Comparison of ENCODE assay signal across 9 cellular contexts in genomic region chr18:34866739-34867138, GRCh38.
DNase-seq lines count a peak whose midpoint lies in the region; ATAC-seq and TF ChIP-seq lines count a peak whose summit lies in the region.
"Had no signal": no experiment of that assay in that cellular context is flagged by ENCODE, and none has a peak within 500 bp of the region (broad histone marks: within the 10 kb centered on the region; RNA-seq: fewer than 3 reads in every experiment).

No MANE protein-coding gene starts in this region.

- H3K4ac ChIP-seq in trophoblast cell (ENCODE audit: low read depth, low read length), result no peak overlapping the region

- H3K4me3 ChIP-seq in LNCaP clone FGC (ENCODE audit: low read depth, low read length) (no peak overlapping the region), coronary artery (no peak overlapping the region), trophoblast cell (ENCODE audit: low read depth, low read length) (no peak overlapping the region)
- H3K4me3 ChIP-seq: BLaER1 had no signal

- H2BK12ac ChIP-seq in trophoblast cell (ENCODE audit: low read length), result no peak overlapping the region

- H3K27ac ChIP-seq in coronary artery (peak overlapping the region; percentile 73 to 89), trophoblast cell (ENCODE audit: low read depth, low read length) (no peak overlapping the region)
- H3K27ac ChIP-seq: BLaER1 had no signal

- H4K12ac ChIP-seq in trophoblast cell (ENCODE audit: low read depth, low read length), result no peak overlapping the region

- no peaks in the 10 kb centered on the region for H3K9me3 ChIP-seq in trophoblast cell (ENCODE audit: insufficient read depth, low read depth, low read length)

- peak overlapping the region; percentile 10 for H4K8ac ChIP-seq in trophoblast cell (ENCODE audit: low read depth, low read length)

- H3K79me2 ChIP-seq in trophoblast cell (ENCODE audit: control insufficient read depth, insufficient read depth, low read length, poor library complexity), result no peaks in the 10 kb centered on the region

- H2AFZ ChIP-seq in trophoblast cell (ENCODE audit: insufficient read depth, low read length, poor library complexity), result no peak overlapping the region

- no CpG with 5 or more reads among the region's 4 CpGs for WGBS in trophoblast cell (ENCODE audit: extremely low coverage, insufficient coverage, insufficient read length)

- H3K36me3 ChIP-seq in trophoblast cell (ENCODE audit: control insufficient read depth in 1 of 2, insufficient read depth in 2 of 2, low read length in 2 of 2), result no peaks in the 10 kb centered on the region
- H3K36me3 ChIP-seq: BLaER1 had no signal

- H3K23ac ChIP-seq in trophoblast cell (ENCODE audit: low read length), result no peak overlapping the region

- H4K91ac ChIP-seq in trophoblast cell (ENCODE audit: low read depth, low read length), result no peak overlapping the region

- H2AK5ac ChIP-seq in trophoblast cell (ENCODE audit: low read length), result no peak overlapping the region

- no peaks in the 10 kb centered on the region for H3K4me1 ChIP-seq in trophoblast cell (ENCODE audit: control insufficient read depth in 1 of 2, insufficient read depth in 2 of 2, low read length in 2 of 2)

- H3K18ac ChIP-seq in trophoblast cell (ENCODE audit: low read length), result no peak overlapping the region

- TF ChIP-seq CTCF in LNCaP clone FGC (IDR thresholded peaks at IDR 0.05; ENCODE audit: control insufficient read depth, extremely low read depth, insufficient read depth), result peak; percentile 45
- peak; percentile 49 for TF ChIP-seq CTCF in coronary artery (IDR thresholded peaks at IDR 0.05)

- no peak overlapping the region for H2BK120ac ChIP-seq in trophoblast cell (ENCODE audit: insufficient read depth, low read length, poor library complexity)

- H3K27me3 ChIP-seq in trophoblast cell (ENCODE audit: insufficient read depth, low read length), result no peaks in the 10 kb centered on the region
- H3K27me3 ChIP-seq: BLaER1 had no signal

- no peak overlapping the region for H3K4me2 ChIP-seq in trophoblast cell (ENCODE audit: low read length)

- H3K79me1 ChIP-seq in trophoblast cell (ENCODE audit: low read length), result no peaks in the 10 kb centered on the region

- DNase-seq in DMS53 (lab: John Stamatoyannopoulos, UW), result peak; percentile 23
- DNase-seq in DMS53 treated with DMSO at 0.1 percent for 48 hours (lab: John Stamatoyannopoulos, UW; ENCODE audit: unreplicated experiment), result no peak
- no peak for DNase-seq in LNCaP clone FGC (ENCODE audit: low read depth)
- no peak for DNase-seq in coronary artery (ENCODE audit: low spot score)
- peak in 1 of 2 donors; percentile 28 for DNase-seq in trophoblast cell
- no peak for DNase-seq in NCI-H2171 (lab: John Stamatoyannopoulos, UW)
- DNase-seq in OCI-M2 (lab: John Stamatoyannopoulos, UW; ENCODE audit: unreplicated experiment), result no peak

- no peak overlapping the region for H2BK5ac ChIP-seq in trophoblast cell (ENCODE audit: low read depth, low read length, poor library complexity)

- ATAC-seq in HG03469 (IDR thresholded peaks at IDR 0.05; ENCODE audit: unreplicated experiment), result no peak

- no peak overlapping the region for H3K14ac ChIP-seq in trophoblast cell (ENCODE audit: low read length)

- no peak overlapping the region for H3K9ac ChIP-seq in trophoblast cell (ENCODE audit: low read length)
- H3K9ac ChIP-seq: BLaER1 had no signal
